29 cellular contexts compared by ENCODE assay signal in the genomic region with DNA sequence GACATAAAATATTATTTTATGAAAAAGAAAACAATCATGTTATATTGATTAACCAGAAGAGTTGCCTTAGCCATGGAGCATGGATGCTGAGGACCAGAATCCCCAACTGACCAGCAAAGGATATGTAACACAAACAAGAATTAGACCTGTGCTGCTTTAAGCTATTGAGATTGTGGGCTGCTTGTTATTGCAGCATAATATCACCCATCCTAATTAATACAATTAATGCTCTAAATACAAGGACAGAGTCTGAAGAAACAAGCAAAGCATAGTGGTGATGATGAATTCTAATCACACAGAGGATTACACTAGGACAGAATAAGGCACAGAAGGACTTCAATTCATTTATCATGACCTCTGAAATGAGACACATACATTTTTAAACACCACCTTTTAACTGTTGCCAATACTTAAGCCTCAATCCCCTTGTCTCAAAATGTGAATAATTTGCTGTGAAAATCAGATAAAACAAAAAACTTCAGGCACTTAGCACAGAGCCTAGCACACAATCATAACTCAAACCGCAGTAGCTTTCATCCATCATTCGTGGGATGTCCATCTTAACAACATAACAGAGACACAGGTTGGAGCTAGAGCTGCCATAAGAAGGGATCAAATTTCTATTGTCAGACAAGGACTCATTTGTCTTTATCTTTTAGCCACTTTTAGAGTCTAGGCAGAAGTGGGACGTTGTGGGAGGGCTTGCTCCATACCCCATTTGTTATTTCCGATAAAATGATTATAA.
"Had no signal": no experiment of that assay in that cellular context is flagged by ENCODE, and none has a peak within 500 bp of the region (broad histone marks: within the 10 kb centered on the region; RNA-seq: fewer than 3 reads in every experiment).

No MANE protein-coding gene starts in this region.

- H3K4me1 ChIP-seq: colonic mucosa, esophagus squamous epithelium, gastrocnemius medialis, left ventricle myocardium inferior, lower lobe of right lung had no signal

- H3K4me3 ChIP-seq: colonic mucosa, esophagus squamous epithelium, gastrocnemius medialis, left ventricle myocardium inferior, lower lobe of right lung, mucosa of descending colon had no signal

- H3K27me3 Mint-ChIP-seq: dendritic cell treated with granulocyte-macrophage colony-stimulating factor and Interleukin-4, amounts not matched to agents 40 ng/mL and 50 ng/mL, for 4 days had no signal

- H3K4me1 Mint-ChIP-seq: naive B cell had no signal

- H3K27ac ChIP-seq: colonic mucosa, epithelial cell of prostate, esophagus squamous epithelium, gastrocnemius medialis, heart right ventricle, left ventricle myocardium inferior, lower lobe of right lung had no signal

- DNase-seq: colonic mucosa; cortex of kidney; effector CD8-positive, alpha-beta T cell; effector memory CD8-positive, alpha-beta T cell; endodermal cell; erythroblast; esophagus squamous epithelium; foreskin fibroblast; gastrocnemius medialis; glutamatergic neuron; head of caudate nucleus; heart right ventricle; hippocampal formation; immature natural killer cell; islet precursor cell; kidney; kidney glomerular epithelial cell; left colon; left ventricle myocardium inferior; lower lobe of right lung; mesenchymal stem cell; mucosa of descending colon; naive B cell had no signal

- H3K9me3 ChIP-seq: colonic mucosa, esophagus squamous epithelium, gastrocnemius medialis, left ventricle myocardium inferior, lower lobe of right lung, mucosa of descending colon had no signal

- H3K36me3 ChIP-seq: colonic mucosa, esophagus squamous epithelium, gastrocnemius medialis, heart right ventricle, left ventricle myocardium inferior, lower lobe of right lung had no signal

- H3K9me3 Mint-ChIP-seq: effector memory CD8-positive, alpha-beta T cell; immature natural killer cell had no signal

- H3K27ac Mint-ChIP-seq: dendritic cell treated with granulocyte-macrophage colony-stimulating factor and Interleukin-4, amounts not matched to agents 40 ng/mL and 50 ng/mL, for 4 days; effector memory CD8-positive, alpha-beta T cell; endodermal cell; immature natural killer cell; mesothelial cell of epicardium; naive B cell had no signal

- FAIRE-seq: endometrium, kidney had no signal

- ATAC-seq: effector memory CD8-positive, alpha-beta T cell; esophagus mucosa; gastrocnemius medialis; heart right ventricle; left colon; left lobe of liver; lower lobe of right lung; mucosa of descending colon had no signal

- H3K4me3 Mint-ChIP-seq: dendritic cell treated with granulocyte-macrophage colony-stimulating factor and Interleukin-4, amounts not matched to agents 40 ng/mL and 50 ng/mL, for 4 days; effector memory CD8-positive, alpha-beta T cell; endodermal cell; immature natural killer cell; mesothelial cell of epicardium; naive B cell had no signal

- H3K27me3 ChIP-seq: colonic mucosa, esophagus squamous epithelium, gastrocnemius medialis, heart right ventricle had no signal

- H3K36me3 Mint-ChIP-seq: immature natural killer cell, mesothelial cell of epicardium, naive B cell had no signal
